20 cellular contexts compared by ENCODE assay signal in the genomic region with DNA sequence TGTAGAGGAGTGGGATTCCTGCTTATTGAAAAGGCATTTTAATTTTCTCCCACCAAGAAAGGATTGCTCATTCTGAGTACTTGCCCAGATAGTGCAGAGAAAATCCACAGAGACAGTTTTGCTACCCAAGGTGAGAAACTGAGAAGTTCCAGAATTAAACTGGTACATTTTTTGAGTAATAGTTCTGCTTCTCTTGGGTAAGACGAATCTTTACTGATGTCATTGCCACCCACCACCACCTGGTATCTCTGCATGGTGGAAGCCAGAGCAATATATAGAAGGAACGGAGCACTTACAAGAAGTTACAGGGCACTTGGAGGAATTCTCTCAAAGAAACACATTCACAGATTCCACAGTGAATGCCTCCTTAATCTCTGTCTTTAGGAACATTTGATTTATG.
"Had no signal": no experiment of that assay in that cellular context is flagged by ENCODE, and none has a peak within 500 bp of the region (broad histone marks: within the 10 kb centered on the region; RNA-seq: fewer than 3 reads in every experiment).

No MANE protein-coding gene starts in this region.

- H3K27ac Mint-ChIP-seq: activated T-cell treated with anti-CD3 and anti-CD28 coated beads, Interleukin-2, amount 50 U/mL, for 24 hours; nephron progenitor cell had no signal

- H3K4me3 Mint-ChIP-seq: activated T-cell treated with anti-CD3 and anti-CD28 coated beads, Interleukin-2, amount 50 U/mL, for 24 hours; nephron progenitor cell had no signal

- DNase-seq: activated gamma-delta T cell; activated T-cell treated with anti-CD3 and anti-CD28 coated beads, Interleukin-2, amount 50 U/mL, for 24 hours; aorta; brain microvascular endothelial cell; central memory CD4-positive, alpha-beta T cell; kidney; midbrain; nephron progenitor cell; nucleus accumbens; spleen; stimulated activated CD8-positive, alpha-beta memory T cell treated with anti-CD3 and anti-CD28 coated beads, Interleukin-4, amount 100 ng/mL, for 48 hours; stimulated activated naive CD4-positive, alpha-beta T cell treated with Interleukin-2 at 50 U/mL for 16 hours; transverse colon; WERI-Rb-1 had no signal

- H3K4me3 ChIP-seq: lung, SK-N-MC, spleen, suprapubic skin, transverse colon, vagina had no signal

- ATAC-seq: left lobe of liver, sciatic nerve had no signal

- H3K9me3 Mint-ChIP-seq: activated T-cell treated with anti-CD3 and anti-CD28 coated beads, Interleukin-2, amount 50 U/mL, for 24 hours; nephron progenitor cell had no signal
